ENCODE assay signal across 11 cellular contexts in the genomic region with DNA sequence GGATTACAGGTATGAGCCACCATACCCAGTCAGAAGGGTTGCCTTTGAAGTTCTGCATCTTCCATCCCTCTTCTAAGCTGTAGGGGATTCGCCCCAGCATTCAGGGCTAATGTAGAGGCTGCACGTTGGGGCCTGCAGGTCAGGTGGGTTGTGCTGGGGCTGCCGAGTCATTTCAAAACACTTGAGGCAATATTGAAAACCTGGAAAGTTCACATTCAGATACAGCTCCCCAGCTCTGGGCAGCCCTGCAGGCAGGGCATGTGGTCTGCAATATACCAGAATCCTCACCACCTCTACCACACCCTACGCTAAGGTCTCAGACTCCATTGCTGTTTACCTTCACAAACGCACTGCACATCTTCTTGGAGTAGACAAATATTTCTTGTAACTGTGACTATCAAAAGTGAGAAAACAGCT. TPM values are rescaled to one million over a fixed set of nuclear protein-coding genes. Genes with fewer than 3 reads are reported as not detected.
DNase-seq lines count a peak whose midpoint lies in the region; ATAC-seq and TF ChIP-seq lines count a peak whose summit lies in the region.
"Had no signal": no experiment of that assay in that cellular context is flagged by ENCODE, and none has a peak within 500 bp of the region (broad histone marks: within the 10 kb centered on the region; RNA-seq: fewer than 3 reads in every experiment).

No MANE protein-coding gene starts in this region.

- peak overlapping the region; percentile 92 for H3K27ac Mint-ChIP-seq in activated CD8-positive, alpha-beta T cell treated with anti-CD3 and anti-CD28 coated beads, Interleukin-2, amount 10 ng/mL, durations not matched to agents 7 days and 5 days
- no peak overlapping the region for H3K27ac Mint-ChIP-seq in osteocyte (ENCODE audit: unreplicated experiment)

- H3K4me1 ChIP-seq in uterus = no peaks in the 10 kb centered on the region

- H3K27me3 Mint-ChIP-seq in activated CD8-positive, alpha-beta T cell treated with anti-CD3 and anti-CD28 coated beads, Interleukin-2, amount 10 ng/mL, durations not matched to agents 7 days and 5 days (ENCODE audit: low read depth) = no peaks in the 10 kb centered on the region
- H3K27me3 Mint-ChIP-seq in osteocyte (ENCODE audit: unreplicated experiment) = peaks cover 26% of the 10 kb centered on the region

- H3K36me3 ChIP-seq in GM06990 (ENCODE audit: control insufficient read depth, insufficient read depth, low read length) = no peaks in the 10 kb centered on the region
- H3K36me3 ChIP-seq in uterus = no peaks in the 10 kb centered on the region

- no peaks in the 10 kb centered on the region for H3K36me3 Mint-ChIP-seq in activated CD8-positive, alpha-beta T cell treated with anti-CD3 and anti-CD28 coated beads, Interleukin-2, amount 10 ng/mL, durations not matched to agents 7 days and 5 days (ENCODE audit: low read depth)
- H3K36me3 Mint-ChIP-seq in osteocyte (ENCODE audit: unreplicated experiment) = no peaks in the 10 kb centered on the region

- TF ChIP-seq CTCF in GM06990 (IDR thresholded peaks at IDR 0.05; ENCODE audit: insufficient read depth, low read length, poor library complexity, severe bottlenecking) = no peak
- TF ChIP-seq CTCF in osteocyte (IDR thresholded peaks at IDR 0.05) = no peak
- no peak for TF ChIP-seq CTCF in uterus (IDR thresholded peaks at IDR 0.05)

- H3K9me3 ChIP-seq in uterus = no peaks in the 10 kb centered on the region

- H3K27me3 ChIP-seq in GM06990 (replicated peaks; ENCODE audit: control insufficient read depth, insufficient read depth, low read length) = no peaks in the 10 kb centered on the region
- no peaks in the 10 kb centered on the region for H3K27me3 ChIP-seq in uterus

- CTCF ChIA-PET in activated CD8-positive, alpha-beta T cell treated with anti-CD3 and anti-CD28 coated beads, Interleukin-2, amount 10 ng/mL, durations not matched to agents 7 days and 5 days (lab: Charles Lee) = interaction anchor here (1.2 to 3.5 kb wide), 3 partner anchors 22 to 77 kb away, joined by 5 to 13 read pairs (median 13); no protein-coding TSS in a partner anchor

- H3K4me3 Mint-ChIP-seq in activated CD8-positive, alpha-beta T cell treated with anti-CD3 and anti-CD28 coated beads, Interleukin-2, amount 10 ng/mL, durations not matched to agents 7 days and 5 days = peak overlapping the region; percentile 71
- no peak overlapping the region for H3K4me3 Mint-ChIP-seq in osteocyte (ENCODE audit: unreplicated experiment)

- H3K4me3 ChIP-seq in GM06990 (replicated peaks; ENCODE audit: low read depth, low read length) = no peak overlapping the region
- no peak overlapping the region for H3K4me3 ChIP-seq in uterus

- H3K9me3 Mint-ChIP-seq in activated CD8-positive, alpha-beta T cell treated with anti-CD3 and anti-CD28 coated beads, Interleukin-2, amount 10 ng/mL, durations not matched to agents 7 days and 5 days (ENCODE audit: insufficient read depth) = no peaks in the 10 kb centered on the region
- no peaks in the 10 kb centered on the region for H3K9me3 Mint-ChIP-seq in osteocyte (ENCODE audit: unreplicated experiment)

- POLR2A ChIA-PET in activated CD8-positive, alpha-beta T cell treated with anti-CD3 and anti-CD28 coated beads, Interleukin-2, amount 10 ng/mL, durations not matched to agents 7 days and 5 days (lab: Charles Lee) = interaction anchor here (0.9 to 2.1 kb wide), 4 partner anchors 9 to 22 kb away, joined by 3 to 9 read pairs (median 6); no protein-coding TSS in a partner anchor

- DNase-seq in GM06990 (ENCODE audit: extremely low read depth, insufficient read length) = peak; percentile 68
- DNase-seq in activated CD8-positive, alpha-beta T cell treated with anti-CD3 and anti-CD28 coated beads, Interleukin-2, amount 10 ng/mL, durations not matched to agents 7 days and 5 days = peak; percentile 57
- DNase-seq in MV-4-11 (lab: John Stamatoyannopoulos, UW) = no peak
- no peak for DNase-seq in NCI-H1048 (lab: John Stamatoyannopoulos, UW)
- no peak for DNase-seq in osteocyte (ENCODE audit: extremely low spot score, unreplicated experiment)
- no peak for DNase-seq in uterus
- DNase-seq: DMS153, NCI-H2081 treated with DMSO at 0.1 percent for 48 hours, occipital lobe had no signal

- intact Hi-C loops in uterus (cut with DNase I; ENCODE audit: low total_unique reads) = no loop called here

- ATAC-seq in GM19043 (IDR thresholded peaks at IDR 0.05; ENCODE audit: low read depth, unreplicated experiment) = peak; percentile 77
- peak; percentile 40 for ATAC-seq in HG02970 (IDR thresholded peaks at IDR 0.05; ENCODE audit: low FRiP score, unreplicated experiment)
- peak; percentile 57 for ATAC-seq in activated CD8-positive, alpha-beta T cell treated with anti-CD3 and anti-CD28 coated beads, Interleukin-2, amount 10 ng/mL, durations not matched to agents 7 days and 5 days

- no peak overlapping the region for H3K27ac ChIP-seq in uterus

- TF ChIP-seq POLR2A in uterus (IDR thresholded peaks at IDR 0.05) = no peak

- peaks cover 54% of the 10 kb centered on the region for H3K4me1 Mint-ChIP-seq in activated CD8-positive, alpha-beta T cell treated with anti-CD3 and anti-CD28 coated beads, Interleukin-2, amount 10 ng/mL, durations not matched to agents 7 days and 5 days (ENCODE audit: low read depth)
- H3K4me1 Mint-ChIP-seq in osteocyte (ENCODE audit: unreplicated experiment) = peaks cover under 1% of the 10 kb centered on the region

RNA-seq across cellular contexts. Expression of a gene that starts 24.6 kb away (rescaled TPM):
- 10 to 100 TPM; 38.7 to 39.2 TPM for total RNA-seq in activated CD8-positive, alpha-beta T cell treated with anti-CD3 and anti-CD28 coated beads, Interleukin-2, amount 10 ng/mL, durations not matched to agents 7 days and 5 days
- total RNA-seq in osteocyte (3.9 and 4.6 TPM in 2 replicates), uterus (1 to 10 TPM in 1 of 4 donors, under 1 TPM in 1, not detected in 2; 0.70 to 5.5 TPM)

Comparison
In these comparisons a context has a peak if more than half of its experiments do, and no peak if none do; other contexts are left out.
1. DNase-seq: peak in GM06990 (single experiment) and activated CD8-positive, alpha-beta T cell treated with anti-CD3 and anti-CD28 coated beads, Interleukin-2, amount 10 ng/mL, durations not matched to agents 7 days and 5 days (single experiment); none in MV-4-11 (single experiment), NCI-H1048 (single experiment), osteocyte (single experiment) and uterus (0 of 2).
2. Peak in every context shown above with its lines, with median percentiles within 50 percentile points of each other: ATAC-seq.